9 cellular contexts compared by ENCODE assay signal in the genomic region with DNA sequence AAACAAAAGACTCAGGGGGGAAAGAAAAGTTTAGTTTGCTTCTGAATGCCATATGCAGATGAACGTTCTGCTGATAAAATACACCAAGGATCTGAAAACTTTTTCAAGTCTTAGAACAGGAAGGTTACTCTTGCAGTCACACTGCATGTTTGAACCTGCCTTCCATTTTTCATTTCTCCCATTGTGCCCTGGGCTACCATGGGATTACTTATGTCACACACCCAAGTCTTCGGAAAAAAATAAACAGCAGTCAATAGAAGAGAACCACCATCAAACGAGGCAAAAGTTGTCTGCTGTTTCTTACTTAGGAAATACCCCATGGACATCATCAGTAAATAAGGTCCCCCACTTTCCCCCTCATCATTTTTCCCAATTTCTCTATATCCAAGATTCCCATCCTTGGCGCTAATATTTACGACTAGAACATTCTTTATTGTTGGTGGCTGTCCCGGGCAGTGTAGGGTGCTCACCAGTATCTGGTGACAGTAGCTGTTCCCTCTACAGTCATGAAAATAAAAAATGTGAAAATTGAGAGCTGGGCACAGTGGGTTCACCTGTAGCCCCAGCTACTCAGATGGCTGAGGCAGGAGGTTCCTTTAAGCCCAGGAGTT.
DNase-seq lines count a peak whose midpoint lies in the region; ATAC-seq and TF ChIP-seq lines count a peak whose summit lies in the region.
"Had no signal": no experiment of that assay in that cellular context is flagged by ENCODE, and none has a peak within 500 bp of the region (broad histone marks: within the 10 kb centered on the region; RNA-seq: fewer than 3 reads in every experiment).

No MANE protein-coding gene starts in this region.

- no peaks in the 10 kb centered on the region for H3K36me3 ChIP-seq in CD4-positive, CD25-positive, alpha-beta regulatory T cell (ENCODE audit: control insufficient read depth, insufficient read depth, low read length)
- no peaks in the 10 kb centered on the region for H3K36me3 ChIP-seq in Karpas-422 (ENCODE audit: insufficient read depth, low read length)
- H3K36me3 ChIP-seq in breast epithelium = no peaks in the 10 kb centered on the region

- ATAC-seq in CD4-positive, CD25-positive, alpha-beta regulatory T cell (ENCODE audit: low read depth in 2 of 2) = no peak
- ATAC-seq in natural killer cell treated with Interleukin-12 subunit alpha and Interleukin-12 subunit beta and Interleukin-15 and Interleukin-18, amount 100 ng/mL, for 72 hours = no peak
- ATAC-seq in GM21515 (IDR thresholded peaks at IDR 0.05; ENCODE audit: unreplicated experiment) = no peak

- no peak for TF ChIP-seq CTCF in breast epithelium (IDR thresholded peaks at IDR 0.05)

- no peak overlapping the region for H3K9ac ChIP-seq in Karpas-422 (ENCODE audit: low read length)

- no peaks in the 10 kb centered on the region for H3K9me2 ChIP-seq in Karpas-422 (replicated peaks; ENCODE audit: insufficient read depth, low read length)

- H3K27me3 Mint-ChIP-seq in CD4-positive, CD25-positive, alpha-beta regulatory T cell = peaks cover 4% of the 10 kb centered on the region
- no peaks in the 10 kb centered on the region for H3K27me3 Mint-ChIP-seq in natural killer cell treated with Interleukin-12 subunit alpha and Interleukin-12 subunit beta and Interleukin-15 and Interleukin-18, amount 100 ng/mL, for 72 hours

- H3K79me2 ChIP-seq in Karpas-422 (ENCODE audit: low read length) = no peaks in the 10 kb centered on the region

- H3K27ac ChIP-seq in CD4-positive, CD25-positive, alpha-beta regulatory T cell (ENCODE audit: insufficient read depth, low read length, poor library complexity, severe bottlenecking) = peak overlapping the region; percentile 61
- no peak overlapping the region for H3K27ac ChIP-seq in Karpas-422 (ENCODE audit: low read length)
- peak overlapping the region; percentile 89 to 97 for H3K27ac ChIP-seq in breast epithelium

- H3K4me2 ChIP-seq in Karpas-422 (ENCODE audit: low read depth, low read length, poor library complexity, severe bottlenecking) = peak overlapping the region; percentile 7

- H2AFZ ChIP-seq in Karpas-422 (ENCODE audit: low read length) = no peak overlapping the region

- no peaks in the 10 kb centered on the region for H3K9me3 ChIP-seq in CD4-positive, CD25-positive, alpha-beta regulatory T cell (ENCODE audit: control insufficient read depth in 2 of 2, low read length in 2 of 2)
- H3K9me3 ChIP-seq in Karpas-422 (ENCODE audit: low read length) (no peaks in the 10 kb centered on the region), breast epithelium (no peaks in the 10 kb centered on the region)

- no peak for DNase-seq in CD4-positive, CD25-positive, alpha-beta regulatory T cell
- DNase-seq in Karpas-422 (no peak), breast epithelium (ENCODE audit: low spot score in 2 of 2) (no peak), head of caudate nucleus (no peak), NOMO-1 treated with DMSO at 0.1 percent for 48 hours (lab: John Stamatoyannopoulos, UW; ENCODE audit: unreplicated experiment) (no peak), HT-29 (ENCODE audit: low spot score) (no peak)
- DNase-seq in natural killer cell treated with Interleukin-12 subunit alpha and Interleukin-12 subunit beta and Interleukin-15 and Interleukin-18, amount 100 ng/mL, for 72 hours (ENCODE audit: low spot score) = no peak
- DNase-seq: posterior cingulate gyrus had no signal

- peak overlapping the region; percentile 65 for H3K4me3 ChIP-seq in CD4-positive, CD25-positive, alpha-beta regulatory T cell (ENCODE audit: low read depth, low read length)
- no peak overlapping the region for H3K4me3 ChIP-seq in Karpas-422 (ENCODE audit: low read length)
- no peak overlapping the region for H3K4me3 ChIP-seq in breast epithelium

- H3K9me3 Mint-ChIP-seq in CD4-positive, CD25-positive, alpha-beta regulatory T cell = no peaks in the 10 kb centered on the region
- no peaks in the 10 kb centered on the region for H3K9me3 Mint-ChIP-seq in natural killer cell treated with Interleukin-12 subunit alpha and Interleukin-12 subunit beta and Interleukin-15 and Interleukin-18, amount 100 ng/mL, for 72 hours

- H4K20me1 ChIP-seq in Karpas-422 (ENCODE audit: insufficient read depth, low read depth, low read length) = no peaks in the 10 kb centered on the region

- TF ChIP-seq POLR2A in breast epithelium (IDR thresholded peaks at IDR 0.05) = no peak

- intact Hi-C loops in breast epithelium (cut with DNase I; ENCODE audit: low total_unique reads) (no loop called here), head of caudate nucleus (cut with DNase I) (no loop called here)

- H3K36me3 Mint-ChIP-seq in CD4-positive, CD25-positive, alpha-beta regulatory T cell = no peaks in the 10 kb centered on the region
- H3K36me3 Mint-ChIP-seq in natural killer cell treated with Interleukin-12 subunit alpha and Interleukin-12 subunit beta and Interleukin-15 and Interleukin-18, amount 100 ng/mL, for 72 hours = no peaks in the 10 kb centered on the region

- no peaks in the 10 kb centered on the region for H3K27me3 ChIP-seq in CD4-positive, CD25-positive, alpha-beta regulatory T cell (ENCODE audit: control insufficient read depth, insufficient read depth, low read length)
- no peaks in the 10 kb centered on the region for H3K27me3 ChIP-seq in Karpas-422 (ENCODE audit: low read length)
- no peaks in the 10 kb centered on the region for H3K27me3 ChIP-seq in breast epithelium

- peaks cover 60% of the 10 kb centered on the region for H3K4me1 ChIP-seq in CD4-positive, CD25-positive, alpha-beta regulatory T cell (ENCODE audit: control insufficient read depth, insufficient read depth, low read length, poor library complexity, severe bottlenecking)
- H3K4me1 ChIP-seq in Karpas-422 (ENCODE audit: low read length) (peaks cover 25% of the 10 kb centered on the region), breast epithelium (peaks cover 8 to 15% of the 10 kb centered on the region in 2 donors)

- H3K4me1 Mint-ChIP-seq in CD4-positive, CD25-positive, alpha-beta regulatory T cell = peaks cover 46 to 73% (median 56%) of the 10 kb centered on the region in 4 donors
- peaks cover 47 to 59% of the 10 kb centered on the region in 2 donors for H3K4me1 Mint-ChIP-seq in natural killer cell treated with Interleukin-12 subunit alpha and Interleukin-12 subunit beta and Interleukin-15 and Interleukin-18, amount 100 ng/mL, for 72 hours (ENCODE audit: low read depth in 2 of 2)

- peak overlapping the region; percentile 70 to 97 (median 84) for H3K27ac Mint-ChIP-seq in CD4-positive, CD25-positive, alpha-beta regulatory T cell
- H3K27ac Mint-ChIP-seq in natural killer cell treated with Interleukin-12 subunit alpha and Interleukin-12 subunit beta and Interleukin-15 and Interleukin-18, amount 100 ng/mL, for 72 hours = peak overlapping the region; percentile 74 to 82

- H3K4me3 Mint-ChIP-seq in CD4-positive, CD25-positive, alpha-beta regulatory T cell = peak overlapping the region; percentile 47 to 85 (median 56)
- peak overlapping the region; percentile 81 for H3K4me3 Mint-ChIP-seq in natural killer cell treated with Interleukin-12 subunit alpha and Interleukin-12 subunit beta and Interleukin-15 and Interleukin-18, amount 100 ng/mL, for 72 hours
